ENCODE assay signal across 1 cellular context in genomic region chr9:131631254-131631653, GRCh38.
TF ChIP-seq lines count a peak whose summit lies in the region.

No MANE protein-coding gene starts in this region.

TF ChIP-seq in WTC11, 78 proteins besides CTCF, POLR2A, EP300 and RAD21 (continued from another document):
- TF ChIP-seq E2F4 (CRISPR knock-in tag; IDR thresholded peaks at IDR 0.05; ENCODE audit: borderline replicate concordance, low read depth) (no peak), FOXJ3 (CRISPR knock-in tag; IDR thresholded peaks at IDR 0.05; ENCODE audit: borderline replicate concordance) (no peak), USF1 (CRISPR knock-in tag; IDR thresholded peaks at IDR 0.05) (no peak), NR2C2 (CRISPR knock-in tag; IDR thresholded peaks at IDR 0.05) (no peak), ZNF138 (CRISPR knock-in tag; conservative IDR thresholded peaks at IDR 0.05) (no peak), RELA (CRISPR knock-in tag; IDR thresholded peaks at IDR 0.05; ENCODE audit: borderline replicate concordance) (no peak), MAX (CRISPR knock-in tag; IDR thresholded peaks at IDR 0.05) (no peak), TEAD4 (CRISPR knock-in tag; IDR thresholded peaks at IDR 0.05) (no peak)
